9 cellular contexts compared by ENCODE assay signal in the genomic region with DNA sequence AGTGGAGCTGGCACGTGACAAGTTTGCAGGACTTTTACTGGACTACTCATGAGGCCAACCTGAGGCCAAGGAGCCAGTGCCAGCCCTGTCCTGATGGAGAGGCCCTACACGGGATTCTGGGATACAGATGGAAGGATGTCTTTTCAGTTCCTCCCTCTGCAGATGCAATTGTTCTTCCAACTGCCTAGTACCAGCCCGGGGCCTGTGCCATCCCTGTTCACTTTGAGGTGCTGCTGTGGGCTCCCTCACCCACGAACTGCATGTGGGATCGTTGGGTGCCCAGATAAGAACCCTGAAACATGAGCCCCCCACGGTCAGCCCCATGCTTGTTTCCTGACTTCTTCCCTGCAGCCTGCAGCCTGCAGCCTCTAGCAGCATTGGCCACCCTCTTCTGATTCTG.
"Had no signal": no experiment of that assay in that cellular context is flagged by ENCODE, and none has a peak within 500 bp of the region (broad histone marks: within the 10 kb centered on the region; RNA-seq: fewer than 3 reads in every experiment).

No MANE protein-coding gene starts in this region.

- H3K27ac ChIP-seq: GM23248, HL-60 had no signal

- H3K36me3 ChIP-seq: HAP-1 had no signal

- H2AFZ ChIP-seq: GM23248 had no signal

- ATAC-seq: HCT116 had no signal

- DNase-seq: GM23248, GOT3, H7, HFFc6, IMR-90, KBM-7 had no signal

- H3K9ac ChIP-seq: GM23248 had no signal

- H3K27ac Mint-ChIP-seq: HFFc6 had no signal

- H3K9me3 ChIP-seq: HAP-1 had no signal

- H3K4me3 ChIP-seq: GM23248, HAP-1 had no signal

- H3K4me3 Mint-ChIP-seq: HFFc6 had no signal

- H3K9me3 Mint-ChIP-seq: HFFc6 had no signal
